In genomic region chr2:151638188-151638933, GRCh38 we compare ENCODE assay signal across 8 cellular contexts.
DNase-seq lines count a peak whose midpoint lies in the region; ATAC-seq, FAIRE-seq and TF ChIP-seq lines count a peak whose summit lies in the region.

No MANE protein-coding gene starts in this region.

- H3K27ac ChIP-seq in HepG2 (ENCODE audit: extremely low read length, insufficient read depth, low read length) = no peak overlapping the region

- H3K4me1 Mint-ChIP-seq in activated CD8-positive, alpha-beta T cell treated with anti-CD3 and anti-CD28 coated beads for 36 hours (ENCODE audit: low read depth) = peaks cover 28% of the 10 kb centered on the region

- H3K4me1 ChIP-seq in HepG2 (ENCODE audit: insufficient read depth, low read length) = peaks cover 47% of the 10 kb centered on the region

- no peak for TF ChIP-seq RAD21 in HepG2 (CRISPR knock-in tag; IDR thresholded peaks at IDR 0.05)

- H3K79me2 ChIP-seq in HepG2 (ENCODE audit: insufficient read depth, low read length) = no peaks in the 10 kb centered on the region

- intact Hi-C loops in activated CD8-positive, alpha-beta T cell treated with anti-CD3 and anti-CD28 coated beads for 36 hours (cut with micrococcal nuclease) = no loop called here
- intact Hi-C loops in HepG2 (cut with micrococcal nuclease; ENCODE audit: unreplicated experiment) = loop anchor here (5.0 to 10.0 kb wide), 2 partner anchors 116 to 154 kb away; no protein-coding TSS in a partner anchor

- BruUV-seq in HepG2 (replicated peaks; lab: Mats Ljungman, UMichigan) = no TSS peak

- peak overlapping the region; percentile 87 for H3K27ac Mint-ChIP-seq in activated CD8-positive, alpha-beta T cell treated with anti-CD3 and anti-CD28 coated beads for 36 hours

- TF ChIP-seq CTCF in activated CD8-positive, alpha-beta T cell treated with anti-CD3 and anti-CD28 coated beads for 36 hours (IDR thresholded peaks at IDR 0.05) = no peak
- no peak for TF ChIP-seq CTCF in HepG2 (CRISPR knock-in tag; IDR thresholded peaks at IDR 0.05)

- no peaks in the 10 kb centered on the region for H3K36me3 ChIP-seq in HepG2 (replicated peaks in 1 of 2; ENCODE audit: control insufficient read depth in 1 of 2, insufficient read depth in 2 of 2, low read length in 2 of 2)

- peaks cover 5% of the 10 kb centered on the region for H3K36me3 Mint-ChIP-seq in activated CD8-positive, alpha-beta T cell treated with anti-CD3 and anti-CD28 coated beads for 36 hours (ENCODE audit: low read depth)

- H2AFZ ChIP-seq in HepG2 (ENCODE audit: low read length) = no peak overlapping the region

- in situ Hi-C loops in HepG2 (cut with HindIII; ENCODE audit: extremely low pct_ligation_motif_present, low pct_unique_long_range_greater_than_20kb) = loop anchor here (25.0 kb wide), 1 partner anchor 374 kb away; no protein-coding TSS in a partner anchor

- DNase-seq in AML-193 (lab: John Stamatoyannopoulos, UW) (peak; percentile 13 to 19), HepG2 (ENCODE audit: low spot score) (peak; percentile 76), NCI-H1048 (lab: John Stamatoyannopoulos, UW) (no peak), HEK293T (ENCODE audit: extremely low spot score) (no peak), HK-2 (ENCODE audit: unreplicated experiment) (no peak)
- DNase-seq in activated CD8-positive, alpha-beta T cell treated with anti-CD3 and anti-CD28 coated beads for 36 hours = peak; percentile 41

- CTCF ChIA-PET in activated CD8-positive, alpha-beta T cell treated with anti-CD3 and anti-CD28 coated beads for 36 hours (lab: Charles Lee) = interaction anchor here (1.7 kb wide), 1 partner anchor 11 kb away, joined by 5 read pairs; no protein-coding TSS in a partner anchor
- CTCF ChIA-PET in HepG2 (lab: Yijun Ruan, JAX; ENCODE audit: low intra/inter-chr PET ratio, low total read pairs) = no interaction called here
- CTCF ChIA-PET in HEK293T (lab: Yijun Ruan, JAX) = interaction anchor here (0.5 kb wide), 1 partner anchor 161 kb away, joined by 3 read pairs; no protein-coding TSS in a partner anchor

- H4K20me1 ChIP-seq in HepG2 (ENCODE audit: insufficient read depth, low read length) = no peaks in the 10 kb centered on the region

- H3K9me3 Mint-ChIP-seq in activated CD8-positive, alpha-beta T cell treated with anti-CD3 and anti-CD28 coated beads for 36 hours = no peaks in the 10 kb centered on the region

- peak overlapping the region; percentile 65 for H3K4me2 ChIP-seq in HepG2 (ENCODE audit: low read depth, low read length)

- no peaks in the 10 kb centered on the region for H3K27me3 Mint-ChIP-seq in activated CD8-positive, alpha-beta T cell treated with anti-CD3 and anti-CD28 coated beads for 36 hours

- ATAC-seq in GM19395 (IDR thresholded peaks at IDR 0.05; ENCODE audit: unreplicated experiment) (peak; percentile 74), HG03469 (IDR thresholded peaks at IDR 0.05; ENCODE audit: unreplicated experiment) (peak; percentile 27), HepG2 (peak; percentile 87)
- peak; percentile 20 for ATAC-seq in activated CD8-positive, alpha-beta T cell treated with anti-CD3 and anti-CD28 coated beads for 36 hours

- H3K4me3 Mint-ChIP-seq in activated CD8-positive, alpha-beta T cell treated with anti-CD3 and anti-CD28 coated beads for 36 hours = peak overlapping the region; percentile 56

- TF ChIP-seq EP300 in HepG2 (IDR thresholded peaks at IDR 0.05; ENCODE audit: low read depth in 2 of 2, low read length in 2 of 2) = no peak
- TF ChIP-seq EP300 in HepG2 (CRISPR knock-in tag; IDR thresholded peaks at IDR 0.05; ENCODE audit: borderline replicate concordance) = no peak

- WGBS in HepG2 (ENCODE audit: low lambda C conversion rate) = 9% methylated on average over 4 of the region's 4 CpGs

- POLR2A ChIA-PET in activated CD8-positive, alpha-beta T cell treated with anti-CD3 and anti-CD28 coated beads for 36 hours (lab: Charles Lee) = interaction anchor here (0.8 kb wide), 1 partner anchor 190 kb away, joined by 3 read pairs; the partner anchor contains the start of gene ARL5A
- POLR2A ChIA-PET in HepG2 (lab: Yijun Ruan, JAX) (no interaction called here), HEK293T (lab: Yijun Ruan, JAX) (no interaction called here)

- TF ChIP-seq POLR2A in HepG2 (IDR thresholded peaks at IDR 0.05; ENCODE audit: insufficient read depth in 1 of 2, low read depth in 2 of 2, low read length in 2 of 2) = no peak

- no peaks in the 10 kb centered on the region for H3K27me3 ChIP-seq in HepG2 (ENCODE audit: control insufficient read depth in 1 of 2, insufficient read depth in 2 of 2, low read length in 2 of 2)

- peaks cover 7% of the 10 kb centered on the region; the same call in 1 of the 2 replicates for H3K9me3 ChIP-seq in HepG2 (ENCODE audit: low read length)

- peak; percentile 49 for FAIRE-seq in HepG2 (lab: Jason Lieb, UNC)

- peak overlapping the region in 2 of 3 experiments; percentile 13 to 29; a peak in 3 of 6 replicates for H3K4me3 ChIP-seq in HepG2 (replicated peaks in 1 of 3; ENCODE audit: insufficient read depth in 1 of 3, low read depth in 2 of 3, low read length in 3 of 3)

- H3K9ac ChIP-seq in HepG2 (ENCODE audit: insufficient read depth, low read depth, low read length) = no peak overlapping the region

TF ChIP-seq in HepG2, 621 proteins besides CTCF, POLR2A, EP300 and RAD21 (continues in another document):
- no peak for TF ChIP-seq ZNF543 (CRISPR knock-in tag; IDR thresholded peaks at IDR 0.05)
- TF ChIP-seq SOX6 (IDR thresholded peaks at IDR 0.05) = no peak
- TF ChIP-seq SOX6 (CRISPR knock-in tag; IDR thresholded peaks at IDR 0.05) = peak; percentile 83
- peak; percentile 66 for TF ChIP-seq GATAD2A (CRISPR knock-in tag; IDR thresholded peaks at IDR 0.05)
- TF ChIP-seq ZMYM4 (CRISPR knock-in tag; IDR thresholded peaks at IDR 0.05) = peak; percentile 87
- TF ChIP-seq FOXM1 (CRISPR knock-in tag; IDR thresholded peaks at IDR 0.05) = no peak
- peak; percentile 87 for TF ChIP-seq ARID3A (IDR thresholded peaks at IDR 0.05; ENCODE audit: low read depth, low read length)
- no peak for TF ChIP-seq FOXA1 (IDR thresholded peaks at IDR 0.05)
- peak; percentile 52; the same call in 1 of the 2 replicates for TF ChIP-seq FOXA1 (CRISPR knock-in tag; IDR thresholded peaks at IDR 0.05)
- peak; percentile 34; the same call in 1 of the 2 replicates for TF ChIP-seq HDAC2 (CRISPR knock-in tag; IDR thresholded peaks at IDR 0.05)

TF ChIP-seq in HEK293T, 16 proteins besides CTCF, POLR2A, EP300 and RAD21:
- no peak for TF ChIP-seq BHLHE40 (IDR thresholded peaks at IDR 0.05; ENCODE audit: borderline replicate concordance)
- no peak for TF ChIP-seq NFRKB (IDR thresholded peaks at IDR 0.05)
- no peak for TF ChIP-seq HDGF (IDR thresholded peaks at IDR 0.05; ENCODE audit: borderline replicate concordance)
- TF ChIP-seq TARDBP (IDR thresholded peaks at IDR 0.05) = no peak
- no peak for TF ChIP-seq FOXA1 (IDR thresholded peaks at IDR 0.05)
- no peak for TF ChIP-seq PKNOX1 (IDR thresholded peaks at IDR 0.05)
- no peak for TF ChIP-seq SUZ12 (IDR thresholded peaks at IDR 0.05)
TF ChIP-seq in HEK293T: peak in this region for 0.

Comparison
In these comparisons a context has a peak if more than half of its experiments do, and no peak if none do; other contexts are left out.
1. DNase-seq: peak in AML-193 (2 of 2), activated CD8-positive, alpha-beta T cell treated with anti-CD3 and anti-CD28 coated beads for 36 hours (single experiment) and HepG2 (single experiment); none in NCI-H1048 (single experiment), HEK293T (single experiment) and HK-2 (single experiment).
2. ATAC-seq: peak in every context shown above with its lines; median percentile 87 in HepG2; 74 in GM19395; 27 in HG03469; 20 in activated CD8-positive, alpha-beta T cell treated with anti-CD3 and anti-CD28 coated beads for 36 hours.